21 cellular contexts compared by ENCODE assay signal in the genomic region with DNA sequence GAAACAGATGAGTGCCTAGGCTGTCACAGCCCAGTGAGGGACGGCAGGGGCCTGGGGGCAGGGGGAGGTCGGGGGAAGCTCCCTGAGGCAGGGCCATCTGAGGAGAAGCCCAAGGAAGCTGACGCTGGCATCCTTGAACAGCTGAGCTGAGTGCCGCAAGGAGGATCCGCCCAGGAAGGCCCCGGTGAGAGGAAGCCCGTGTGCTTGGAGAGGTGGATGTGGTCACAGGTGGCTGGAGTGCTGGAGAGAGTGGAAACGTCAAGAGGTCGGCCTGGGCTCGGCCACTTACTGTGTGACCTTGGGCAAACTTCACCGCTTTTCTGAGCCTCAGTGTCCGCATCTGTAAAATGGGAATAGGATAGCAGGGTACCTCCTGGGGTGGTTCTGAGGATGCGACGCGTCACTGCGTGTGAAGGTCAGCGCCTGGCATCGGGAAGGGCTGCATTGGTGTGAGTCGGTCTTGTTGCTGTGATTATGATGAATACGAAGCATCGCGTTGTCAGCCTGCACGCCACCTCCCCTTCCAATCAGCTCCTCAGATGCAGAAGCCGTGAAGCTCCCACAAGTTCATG.
DNase-seq lines count a peak whose midpoint lies in the region; ATAC-seq and TF ChIP-seq lines count a peak whose summit lies in the region.
"Had no signal": no experiment of that assay in that cellular context is flagged by ENCODE, and none has a peak within 500 bp of the region (broad histone marks: within the 10 kb centered on the region; RNA-seq: fewer than 3 reads in every experiment).

No MANE protein-coding gene starts in this region.

- 85 to 87% methylated on average over 4 to 24 of the region's 24 CpGs for WGBS in transverse colon (ENCODE audit: low coverage in 1 of 2), 2 donors

- no peaks in the 10 kb centered on the region for H3K36me3 ChIP-seq in ascending aorta
- no peaks in the 10 kb centered on the region for H3K36me3 ChIP-seq in neutrophil
- no peaks in the 10 kb centered on the region for H3K36me3 ChIP-seq in transverse colon
- H3K36me3 ChIP-seq: neural progenitor cell had no signal

- H3K27me3 Mint-ChIP-seq in naive thymus-derived CD8-positive, alpha-beta T cell = no peaks in the 10 kb centered on the region
- H3K27me3 Mint-ChIP-seq: activated CD8-positive, alpha-beta T cell treated with anti-CD3 and anti-CD28 coated beads for 36 hours; central memory CD8-positive, alpha-beta T cell had no signal

- TF ChIP-seq CTCF in HL-60 (IDR thresholded peaks at IDR 0.05; ENCODE audit: insufficient read depth, low read length) (no peak), ascending aorta (IDR thresholded peaks at IDR 0.05) (no peak), neutrophil (IDR thresholded peaks at IDR 0.05) (no peak), transverse colon (IDR thresholded peaks at IDR 0.05) (no peak)

- peaks cover 0 to 9% (median 2%) of the 10 kb centered on the region in 4 donors for H3K4me1 Mint-ChIP-seq in naive thymus-derived CD8-positive, alpha-beta T cell

- POLR2A ChIA-PET in naive thymus-derived CD8-positive, alpha-beta T cell (lab: Charles Lee) = no interaction called here

- in situ Hi-C loops in transverse colon (cut with MboI; ENCODE audit: low pct_ligation_motif_present in 1 of 4, low pct_unique_long_range_greater_than_20kb in 1 of 4, low sequenced_read_pairs in 3 of 4) = no loop called here

- no peak overlapping the region for H3K4me3 Mint-ChIP-seq in naive thymus-derived CD8-positive, alpha-beta T cell
- H3K4me3 Mint-ChIP-seq: activated CD8-positive, alpha-beta T cell treated with anti-CD3 and anti-CD28 coated beads for 36 hours; activated naive CD4-positive, alpha-beta T cell treated with anti-CD3 and anti-CD28 coated beads, Interleukin-2, amount 10 ng/mL, durations not matched to agents 7 days and 5 days; central memory CD8-positive, alpha-beta T cell; neural progenitor cell had no signal

- no peaks in the 10 kb centered on the region for H3K9me3 Mint-ChIP-seq in naive thymus-derived CD8-positive, alpha-beta T cell
- H3K9me3 Mint-ChIP-seq: activated CD8-positive, alpha-beta T cell treated with anti-CD3 and anti-CD28 coated beads for 36 hours; activated naive CD4-positive, alpha-beta T cell treated with anti-CD3 and anti-CD28 coated beads, Interleukin-2, amount 10 ng/mL, durations not matched to agents 7 days and 5 days; central memory CD8-positive, alpha-beta T cell; neural progenitor cell had no signal

- DNase-seq in HL-60 (ENCODE audit: low read depth in 1 of 2, low spot score in 1 of 2) (no peak), ascending aorta (ENCODE audit: low spot score in 2 of 2) (no peak), transverse colon (no peak), NCI-H526 treated with DMSO at 0.1 percent for 48 hours (lab: John Stamatoyannopoulos, UW) (no peak)
- DNase-seq in naive thymus-derived CD8-positive, alpha-beta T cell = no peak
- DNase-seq: activated CD4-positive, CD25-positive, alpha-beta regulatory T cell; activated CD8-positive, alpha-beta T cell treated with anti-CD3 and anti-CD28 coated beads for 36 hours; activated naive CD4-positive, alpha-beta T cell treated with anti-CD3 and anti-CD28 coated beads, Interleukin-2, amount 10 ng/mL, durations not matched to agents 7 days and 5 days; DMS79 treated with DMSO at 0.1 percent for 48 hours; effector CD4-positive, alpha-beta T cell; left colon; NCI-H1105; NCI-H2081 treated with DMSO at 0.1 percent for 48 hours; NCI-H446 treated with DMSO at 0.1 percent for 48 hours; NK-92 treated with Interleukin-12 subunit alpha and Interleukin-12 subunit beta, amount 100 ng/mL, for 24 hours; T1000 had no signal

- intact Hi-C loops in ascending aorta (cut with DNase I) (no loop called here), transverse colon (cut with DNase I; ENCODE audit: low total_unique reads) (no loop called here)

- H3K36me3 Mint-ChIP-seq in naive thymus-derived CD8-positive, alpha-beta T cell = no peaks in the 10 kb centered on the region
- H3K36me3 Mint-ChIP-seq: activated naive CD4-positive, alpha-beta T cell treated with anti-CD3 and anti-CD28 coated beads, Interleukin-2, amount 10 ng/mL, durations not matched to agents 7 days and 5 days; neural progenitor cell had no signal

- no peaks in the 10 kb centered on the region for H3K9me3 ChIP-seq in ascending aorta
- H3K9me3 ChIP-seq in neutrophil = no peaks in the 10 kb centered on the region
- no peaks in the 10 kb centered on the region for H3K9me3 ChIP-seq in transverse colon

- peak overlapping the region in 3 of 10 donors; percentile 12 to 69 (median 60) for H3K27ac Mint-ChIP-seq in naive thymus-derived CD8-positive, alpha-beta T cell
- H3K27ac Mint-ChIP-seq: activated CD8-positive, alpha-beta T cell treated with anti-CD3 and anti-CD28 coated beads for 36 hours; activated naive CD4-positive, alpha-beta T cell treated with anti-CD3 and anti-CD28 coated beads, Interleukin-2, amount 10 ng/mL, durations not matched to agents 7 days and 5 days; neural progenitor cell had no signal

- no peaks in the 10 kb centered on the region for H3K27me3 ChIP-seq in HL-60 (ENCODE audit: insufficient read depth, poor library complexity, severe bottlenecking)
- no peaks in the 10 kb centered on the region for H3K27me3 ChIP-seq in ascending aorta
- H3K27me3 ChIP-seq in neutrophil = no peaks in the 10 kb centered on the region
- no peaks in the 10 kb centered on the region for H3K27me3 ChIP-seq in transverse colon
- H3K27me3 ChIP-seq: neural progenitor cell had no signal

- TF ChIP-seq EP300 in transverse colon (IDR thresholded peaks at IDR 0.05; ENCODE audit: low read depth) = no peak

- TF ChIP-seq POLR2A in transverse colon (IDR thresholded peaks at IDR 0.05) = no peak

- H3K27ac ChIP-seq in HL-60 (replicated peaks) (peak overlapping the region; percentile 43), ascending aorta (peak overlapping the region; percentile 90 to 97), neutrophil (peak overlapping the region; percentile 78), transverse colon (peak overlapping the region; percentile 57 to 71 (median 61))
- H3K27ac ChIP-seq: neural progenitor cell had no signal

- H3K4me3 ChIP-seq in HL-60 (replicated peaks; ENCODE audit: insufficient read depth, low read length) (no peak overlapping the region), ascending aorta (no peak overlapping the region), neutrophil (ENCODE audit: low read depth in 1 of 2, low read length in 1 of 2) (peak overlapping the region in 1 of 2 experiments; percentile 22), transverse colon (no peak overlapping the region)
- H3K4me3 ChIP-seq: neural progenitor cell had no signal

- peaks cover 20 to 58% of the 10 kb centered on the region in 2 donors for H3K4me1 ChIP-seq in ascending aorta
- H3K4me1 ChIP-seq in neutrophil (ENCODE audit: control insufficient read depth in 1 of 2, insufficient read depth in 1 of 2, low read depth in 1 of 2, low read length in 1 of 2) = peaks cover 14 to 15% of the 10 kb centered on the region in 2 experiments
- H3K4me1 ChIP-seq in transverse colon = peaks cover 18 to 44% (median 32%) of the 10 kb centered on the region in 4 donors
- H3K4me1 ChIP-seq: neural progenitor cell had no signal

- ATAC-seq in GM19035 (IDR thresholded peaks at IDR 0.05; ENCODE audit: unreplicated experiment) = no peak
- ATAC-seq in naive thymus-derived CD8-positive, alpha-beta T cell = no peak
- ATAC-seq: activated CD8-positive, alpha-beta T cell treated with anti-CD3 and anti-CD28 coated beads for 36 hours; esophagus mucosa had no signal

Comparison
In these comparisons a context has a peak if more than half of its experiments do, and no peak if none do; other contexts are left out.
1. H3K27ac ChIP-seq: peak in every context shown above with its lines; median percentile 94 in ascending aorta; 78 in neutrophil; 61 in transverse colon; 43 in HL-60.